25 cellular contexts compared by ENCODE assay signal in genomic region chr18:28808373-28808772, GRCh38.
"Had no signal": no experiment of that assay in that cellular context is flagged by ENCODE, and none has a peak within 500 bp of the region (broad histone marks: within the 10 kb centered on the region; RNA-seq: fewer than 3 reads in every experiment).

No MANE protein-coding gene starts in this region.

- H3K4me1 ChIP-seq: stomach, suprapubic skin, testis, thyroid gland, tibial artery, tibial nerve, transverse colon, upper lobe of left lung, upper lobe of right lung, uterus, vagina had no signal

- H3K4me3 ChIP-seq: stomach, suprapubic skin, testis, thoracic aorta, thyroid gland, tibial artery, tibial nerve, transverse colon, upper lobe of left lung, upper lobe of right lung, uterus, vagina had no signal

- FAIRE-seq: urothelium cell line had no signal

- DNase-seq: stimulated activated CD4-positive, alpha-beta T cell treated with anti-CD3 and anti-CD28 coated beads, Interleukin-2, amount 100 ng/mL, for 48 hours; stimulated activated CD4-positive, alpha-beta T cell treated with anti-CD3 and anti-CD28 coated beads, Interleukin-4, amount 100 ng/mL, for 1 hour; stimulated activated CD4-positive, alpha-beta T cell treated with anti-CD3 and anti-CD28 coated beads, Interleukin-4, amount 100 ng/mL, for 24 hours; stimulated activated CD4-positive, alpha-beta T cell treated with anti-CD3 and anti-CD28 coated beads, Interleukin-4, amount 100 ng/mL, for 4 hours; stimulated activated CD8-positive, alpha-beta memory T cell treated with anti-CD3 and anti-CD28 coated beads, Interleukin-4, amount 100 ng/mL, for 48 hours; stimulated activated naive B cell treated with anti-CD40 and anti-IgM and Interleukin-4, amounts not matched to agents 10 μg/mL and 1 μg/mL and 100 μg/mL, for 72 hours; stimulated activated naive CD4-positive, alpha-beta T cell; stimulated activated naive CD4-positive, alpha-beta T cell treated with Interleukin-2 at 50 U/mL for 16 hours; stimulated activated naive CD8-positive, alpha-beta T cell treated with anti-CD3 and anti-CD28 coated beads, Interleukin-15, amount 100 ng/mL, for 72 hours; stimulated activated naive CD8-positive, alpha-beta T cell treated with anti-CD3 and anti-CD28 coated beads, Interleukin-15, Interleukin-2, amounts not matched to agents 100 U/mL and 50 U/mL, for 24 hours; stomach; substantia nigra; testis; thyroid gland; tibial artery; transverse colon; trophoblast cell; upper lobe of left lung; upper lobe of right lung; uterus had no signal

- H3K27ac ChIP-seq: stomach, suprapubic skin, testis, thoracic aorta, thyroid gland, tibial artery, tibial nerve, transverse colon, upper lobe of left lung, upper lobe of right lung, uterus, vagina had no signal

- H3K9me3 ChIP-seq: suprapubic skin, testis, thyroid gland, upper lobe of right lung, vagina had no signal

- H3K36me3 ChIP-seq: stomach, suprapubic skin, thoracic aorta, thyroid gland, tibial artery, tibial nerve, transverse colon, upper lobe of left lung, upper lobe of right lung, uterus, vagina had no signal
